14 cellular contexts compared by ENCODE assay signal in genomic region chr1:25861316-25862286, GRCh38. TPM values are rescaled to one million over a fixed set of nuclear protein-coding genes. Genes with fewer than 3 reads are reported as not detected.
DNase-seq lines count a peak whose midpoint lies in the region; ATAC-seq and TF ChIP-seq lines count a peak whose summit lies in the region.
"Had no signal": no experiment of that assay in that cellular context is flagged by ENCODE, and none has a peak within 500 bp of the region (broad histone marks: within the 10 kb centered on the region; RNA-seq: fewer than 3 reads in every experiment).

No MANE protein-coding gene starts in this region.

- H3K4me1 Mint-ChIP-seq in T-helper 2 cell treated with Interferon-gamma antibody and Interleukin-4, amounts not matched to agents 5 μg/mL and 100 μg/mL, for 36 hours (ENCODE audit: low read depth): peaks cover 22% of the 10 kb centered on the region
- peaks cover 29% of the 10 kb centered on the region for H3K4me1 Mint-ChIP-seq in brain

- ATAC-seq in HG02870 (IDR thresholded peaks at IDR 0.05; ENCODE audit: unreplicated experiment): no peak
- ATAC-seq: gastroesophageal sphincter, left lung had no signal

- H3K27ac Mint-ChIP-seq in T-helper 2 cell treated with Interferon-gamma antibody and Interleukin-4, amounts not matched to agents 5 μg/mL and 100 μg/mL, for 36 hours: no peak overlapping the region
- peak overlapping the region in 3 of 5 experiments; percentile 11 to 55 (median 39) for H3K27ac Mint-ChIP-seq in brain

- no peaks in the 10 kb centered on the region for H3K27me3 ChIP-seq in NT2/D1 (ENCODE audit: insufficient read depth, insufficient read length)
- no peaks in the 10 kb centered on the region for H3K27me3 ChIP-seq in skeletal muscle tissue (ENCODE audit: control insufficient read depth in 3 of 3, insufficient read depth in 3 of 3, low read length in 3 of 3)
- H3K27me3 ChIP-seq in BE2C: no peaks in the 10 kb centered on the region
- H3K27me3 ChIP-seq: gastroesophageal sphincter, left lung, right lobe of liver had no signal

- H3K27me3 Mint-ChIP-seq in T-helper 2 cell treated with Interferon-gamma antibody and Interleukin-4, amounts not matched to agents 5 μg/mL and 100 μg/mL, for 36 hours (ENCODE audit: low read depth): no peaks in the 10 kb centered on the region
- peaks cover 2% of the 10 kb centered on the region for H3K27me3 Mint-ChIP-seq in brain

- H3K4me1 ChIP-seq in NT2/D1 (ENCODE audit: insufficient read depth, insufficient read length): peaks cover 11% of the 10 kb centered on the region
- peaks cover 16 to 22% (median 16%) of the 10 kb centered on the region in 3 donors for H3K4me1 ChIP-seq in skeletal muscle tissue (ENCODE audit: control insufficient read depth in 3 of 3, insufficient read depth in 3 of 3, low read length in 3 of 3)
- H3K4me1 ChIP-seq in BE2C: no peaks in the 10 kb centered on the region

- H3K9me3 Mint-ChIP-seq in T-helper 2 cell treated with Interferon-gamma antibody and Interleukin-4, amounts not matched to agents 5 μg/mL and 100 μg/mL, for 36 hours: no peaks in the 10 kb centered on the region
- peaks cover 0 to 5% (median 0%) of the 10 kb centered on the region in 5 experiments for H3K9me3 Mint-ChIP-seq in brain

- TF ChIP-seq CTCF in brain (conservative IDR thresholded peaks at IDR 0.05): no peak
- TF ChIP-seq CTCF in BE2C (IDR thresholded peaks at IDR 0.05; ENCODE audit: low read depth, low read length): no peak

- H3K9me3 ChIP-seq in NT2/D1 (ENCODE audit: insufficient read depth, low read length) (no peaks in the 10 kb centered on the region), skeletal muscle tissue (ENCODE audit: control insufficient read depth in 3 of 3, low read length in 3 of 3) (no peaks in the 10 kb centered on the region), BE2C (no peaks in the 10 kb centered on the region)
- H3K9me3 ChIP-seq: gastroesophageal sphincter, left lung, right lobe of liver had no signal

- H3K27ac ChIP-seq in skeletal muscle tissue (ENCODE audit: low read depth, low read length): no peak overlapping the region
- H3K27ac ChIP-seq: right lobe of liver had no signal

- no peak for DNase-seq in T-helper 2 cell treated with Interferon-gamma antibody and Interleukin-4, amounts not matched to agents 5 μg/mL and 100 μg/mL, for 36 hours (ENCODE audit: low spot score)
- DNase-seq in T-helper 2 cell: no peak
- DNase-seq in NT2/D1 (ENCODE audit: low read depth, low spot score): no peak
- DNase-seq in T-helper 9 cell: no peak
- no peak for DNase-seq in BE2C
- DNase-seq: activated effector memory CD4-positive, alpha-beta T cell treated with Interleukin-2 at 50 U/mL for 16 hours; cortex of kidney; H7; right lobe of liver had no signal

- peak overlapping the region; percentile 51 for H3K9ac ChIP-seq in NT2/D1 (ENCODE audit: insufficient read length, low read depth)
- H3K9ac ChIP-seq in skeletal muscle tissue (ENCODE audit: low read depth in 1 of 3, low read length in 3 of 3): peak overlapping the region in 2 of 3 donors; percentile 22 to 54

- no peaks in the 10 kb centered on the region for H3K36me3 Mint-ChIP-seq in T-helper 2 cell treated with Interferon-gamma antibody and Interleukin-4, amounts not matched to agents 5 μg/mL and 100 μg/mL, for 36 hours (ENCODE audit: low read depth)
- H3K36me3 Mint-ChIP-seq in brain: peaks cover 7% of the 10 kb centered on the region

- H3K36me3 ChIP-seq in NT2/D1 (ENCODE audit: insufficient read depth, insufficient read length, low read length) (peaks cover 24% of the 10 kb centered on the region), skeletal muscle tissue (ENCODE audit: control insufficient read depth in 3 of 3, insufficient read depth in 3 of 3, low read length in 3 of 3) (peaks cover 0 to 4% (median 3%) of the 10 kb centered on the region in 3 donors), BE2C (no peaks in the 10 kb centered on the region)
- H3K36me3 ChIP-seq: right lobe of liver had no signal

- H3K4me3 ChIP-seq in NT2/D1 (ENCODE audit: insufficient read length, low read depth) (no peak overlapping the region), skeletal muscle tissue (ENCODE audit: low read length in 3 of 3) (no peak overlapping the region), BE2C (ENCODE audit: low read depth, low read length) (no peak overlapping the region)
- H3K4me3 ChIP-seq: gastroesophageal sphincter, right lobe of liver had no signal

- H3K4me3 Mint-ChIP-seq in T-helper 2 cell treated with Interferon-gamma antibody and Interleukin-4, amounts not matched to agents 5 μg/mL and 100 μg/mL, for 36 hours: peak overlapping the region; percentile 47
- peak overlapping the region in 3 of 5 experiments; percentile 2 to 71 (median 65) for H3K4me3 Mint-ChIP-seq in brain

RNA-seq across cellular contexts. Expression of gene AUNIP, which starts 2.3 kb away (rescaled TPM):
- polyA plus RNA-seq in brain (ENCODE audit: insufficient read depth, low read depth, low replicate concordance): 2.8 TPM
- total RNA-seq in skeletal muscle tissue: 1.6 TPM
- polyA plus RNA-seq in BE2C (2012; ENCODE audit: insufficient read depth, insufficient read length, low read depth): 3.3 TPM

RNA-seq across cellular contexts. Expression of gene PAQR7, which starts 13.9 kb away (rescaled TPM):
- polyA plus RNA-seq in brain (ENCODE audit: insufficient read depth, low read depth, low replicate concordance): 7.7 TPM
- total RNA-seq in skeletal muscle tissue: 7.3 TPM
- 3.8 TPM for polyA plus RNA-seq in BE2C (2012; ENCODE audit: insufficient read depth, insufficient read length, low read depth)

RNA-seq across cellular contexts. Expression of gene MTFR1L, which starts 41.8 kb away (rescaled TPM):
- 81.4 TPM for polyA plus RNA-seq in brain (ENCODE audit: insufficient read depth, low read depth, low replicate concordance)
- 35.0 TPM for total RNA-seq in skeletal muscle tissue
- 46.7 TPM for polyA plus RNA-seq in BE2C (2012; ENCODE audit: insufficient read depth, insufficient read length, low read depth)

RNA-seq across cellular contexts. Expression of gene STMN1, which starts 44.6 kb away (rescaled TPM):
- 3,158 TPM for polyA plus RNA-seq in brain (ENCODE audit: insufficient read depth, low read depth, low replicate concordance)
- total RNA-seq in skeletal muscle tissue: 90.3 TPM
- 259 TPM for polyA plus RNA-seq in BE2C (2012; ENCODE audit: insufficient read depth, insufficient read length, low read depth)
